8 cellular contexts compared by ENCODE assay signal in genomic region chr15:40565333-40566238, GRCh38. TPM values are rescaled to one million over a fixed set of nuclear protein-coding genes. Genes with fewer than 3 reads are reported as not detected.
A peak's percentile ranks its signal among the peaks of the same experiment; 100 is the strongest.
DNase-seq lines count a peak whose midpoint lies in the region; ATAC-seq and TF ChIP-seq lines count a peak whose summit lies in the region.

No MANE protein-coding gene starts in this region.

- peak overlapping the region; percentile 98 to 99 for H3K4me3 Mint-ChIP-seq in CD14-positive monocyte
- peak overlapping the region; percentile 95 for H3K4me3 Mint-ChIP-seq in nephron progenitor cell

- intact Hi-C loops in CD14-positive monocyte (cut with micrococcal nuclease) = loop anchor here (10.0 kb wide), 2 partner anchors 129 to 189 kb away; partner anchors contain the start of genes RAD51 (in 1 of the 2) and RMDN3 (in 1 of the 2)

- H3K27me3 Mint-ChIP-seq in CD14-positive monocyte (ENCODE audit: low read depth in 3 of 3) = peaks cover 1 to 8% (median 2%) of the 10 kb centered on the region in 3 donors
- H3K27me3 Mint-ChIP-seq in nephron progenitor cell (ENCODE audit: low read depth, poor library complexity) = peaks cover 12% of the 10 kb centered on the region

- H3K4me1 Mint-ChIP-seq in CD14-positive monocyte (peaks cover 43% of the 10 kb centered on the region), nephron progenitor cell (peaks cover 52% of the 10 kb centered on the region)

- H3K27ac Mint-ChIP-seq in CD14-positive monocyte (peak overlapping the region; percentile 95 to 99 (median 98)), nephron progenitor cell (peak overlapping the region; percentile 34)

- no peaks in the 10 kb centered on the region for H3K9me3 Mint-ChIP-seq in CD14-positive monocyte
- no peaks in the 10 kb centered on the region for H3K9me3 Mint-ChIP-seq in nephron progenitor cell

- TF ChIP-seq CTCF in CD14-positive monocyte (IDR thresholded peaks at IDR 0.05) = no peak
- TF ChIP-seq CTCF in nephron progenitor cell (IDR thresholded peaks at IDR 0.05) = no peak

- H3K36me3 Mint-ChIP-seq in CD14-positive monocyte (peaks cover 5 to 15% of the 10 kb centered on the region in 2 donors), nephron progenitor cell (ENCODE audit: low read depth) (peaks cover 14% of the 10 kb centered on the region)

- no peak for DNase-seq in CD14-positive monocyte (ENCODE audit: low spot score)
- peak; percentile 45 for DNase-seq in M059J (ENCODE audit: low read depth)
- peak; percentile 5 for DNase-seq in dermis blood vessel endothelial cell
- no peak for DNase-seq in nephron progenitor cell
- no peak for DNase-seq in ureter (ENCODE audit: low spot score)
- DNase-seq in NCI-H1048 (lab: John Stamatoyannopoulos, UW) = no peak
- DNase-seq in NCI-H446 treated with DMSO at 0.1 percent for 48 hours (lab: John Stamatoyannopoulos, UW) = no peak

- ATAC-seq in GM18511 (IDR thresholded peaks at IDR 0.05; ENCODE audit: unreplicated experiment) = no peak

RNA-seq across cellular contexts. Expression of gene CCDC32, which starts 0.7 kb away (rescaled TPM):
- polyA plus RNA-seq in CD14-positive monocyte = 10 to 100 TPM; 30.8 to 37.3 TPM
- 13.3 and 24.9 TPM in 2 replicates for total RNA-seq in M059J (2014; rRNA removed; shearing (Covaris generic))
- total RNA-seq in dermis blood vessel endothelial cell (20.3 and 25.7 TPM in 2 replicates), ureter (28.9 TPM)

RNA-seq across cellular contexts. Expression of gene RPUSD2, which starts 3.5 kb away (rescaled TPM):
- 1 to 10 TPM; 4.3 to 6.3 TPM for polyA plus RNA-seq in CD14-positive monocyte
- 9.4 and 11.0 TPM in 2 replicates for total RNA-seq in M059J (2014; rRNA removed; shearing (Covaris generic))
- total RNA-seq in dermis blood vessel endothelial cell = 14.0 and 14.8 TPM in 2 replicates
- total RNA-seq in ureter = 8.4 TPM

RNA-seq across cellular contexts. Expression of gene KNL1, which starts 28.5 kb away (rescaled TPM):
- polyA plus RNA-seq in CD14-positive monocyte = under 1 TPM; 0.13 to 0.38 TPM
- 32.1 and 33.9 TPM in 2 replicates for total RNA-seq in M059J (2014; rRNA removed; shearing (Covaris generic))
- total RNA-seq in dermis blood vessel endothelial cell (7.5 and 37.5 TPM in 2 replicates), ureter (1.2 TPM)

Comparison
In these comparisons a context has a peak if more than half of its experiments do, and no peak if none do; other contexts are left out.
1. DNase-seq: peak in M059J (single experiment) and dermis blood vessel endothelial cell (single experiment); none in CD14-positive monocyte (single experiment), nephron progenitor cell (single experiment), ureter (single experiment), NCI-H1048 (single experiment) and NCI-H446 treated with DMSO at 0.1 percent for 48 hours (single experiment).